In the genomic region with DNA sequence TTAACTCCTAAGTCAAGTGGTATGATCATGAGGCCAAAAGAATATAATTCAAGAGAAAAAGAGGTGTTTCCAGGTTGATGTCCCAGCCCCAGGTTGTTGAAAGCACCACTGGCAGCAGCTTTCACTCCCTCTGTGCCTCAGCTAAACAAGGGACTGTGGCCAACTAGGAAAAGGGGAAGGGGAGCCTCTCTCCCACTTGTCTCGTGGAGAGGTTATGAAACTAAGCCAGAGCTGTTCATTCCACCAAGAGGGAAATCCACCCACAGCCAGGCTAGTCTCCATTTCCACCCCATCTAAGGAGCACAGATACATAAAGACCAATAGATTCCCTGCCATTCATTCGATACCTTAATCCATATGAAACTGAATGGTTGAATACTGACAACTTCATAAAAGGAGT, we compare ENCODE assay signal across 24 cellular contexts.
"Had no signal": no experiment of that assay in that cellular context is flagged by ENCODE, and none has a peak within 500 bp of the region (broad histone marks: within the 10 kb centered on the region; RNA-seq: fewer than 3 reads in every experiment).

No MANE protein-coding gene starts in this region.

- H3K9ac ChIP-seq: neural progenitor cell had no signal

- H3K4me1 ChIP-seq: neural progenitor cell had no signal

- H3K27ac ChIP-seq: lower lobe of right lung, neural progenitor cell had no signal

- H2AFZ ChIP-seq: neural progenitor cell had no signal

- H3K27ac Mint-ChIP-seq: activated B cell treated with CpG ODN at 0.5 μM for 24 hours; activated CD8-positive, alpha-beta T cell treated with anti-CD3 and anti-CD28 coated beads, Interleukin-2, amount 10 ng/mL, durations not matched to agents 7 days and 5 days; activated naive CD4-positive, alpha-beta T cell treated with anti-CD3 and anti-CD28 coated beads, Interleukin-2, amount 50 U/mL, for 24 hours; immature natural killer cell; naive B cell; neural progenitor cell; stimulated activated effector memory CD8-positive, alpha-beta T cell treated with anti-CD3 and anti-CD28 coated beads, Interleukin-12 subunit alpha, Interleukin-12 subunit beta, amount 100 ng/mL, for 72 hours had no signal

- H3K4me3 Mint-ChIP-seq: activated B cell treated with CpG ODN at 0.5 μM for 24 hours; activated CD8-positive, alpha-beta T cell treated with anti-CD3 and anti-CD28 coated beads, Interleukin-2, amount 10 ng/mL, durations not matched to agents 7 days and 5 days; activated naive CD4-positive, alpha-beta T cell treated with anti-CD3 and anti-CD28 coated beads, Interleukin-2, amount 50 U/mL, for 24 hours; immature natural killer cell; naive B cell; neural progenitor cell; stimulated activated effector memory CD8-positive, alpha-beta T cell treated with anti-CD3 and anti-CD28 coated beads, Interleukin-12 subunit alpha, Interleukin-12 subunit beta, amount 100 ng/mL, for 72 hours had no signal

- H3K4me3 ChIP-seq: body of pancreas, lower lobe of right lung, neural progenitor cell, pancreas, tibial artery had no signal

- H3K9me3 ChIP-seq: body of pancreas, lower lobe of right lung, pancreas, tibial artery had no signal

- FAIRE-seq: colon, endothelial cell of umbilical vein, pancreas, TTC549 had no signal

- H3K27me3 Mint-ChIP-seq: activated B cell treated with CpG ODN at 0.5 μM for 24 hours; activated naive CD4-positive, alpha-beta T cell treated with anti-CD3 and anti-CD28 coated beads, Interleukin-2, amount 50 U/mL, for 24 hours; naive B cell had no signal

- H3K36me3 ChIP-seq: neural progenitor cell had no signal

- DNase-seq: activated B cell treated with CpG ODN at 0.5 μM for 24 hours; activated CD4-positive, alpha-beta T cell treated with anti-CD3 and anti-CD28 coated beads for 48 hours; activated CD8-positive, alpha-beta memory T cell treated with anti-CD3 and anti-CD28 coated beads, Interleukin-2, amount 50 U/mL, for 4 hours; activated CD8-positive, alpha-beta T cell treated with anti-CD3 and anti-CD28 coated beads, Interleukin-2, amount 10 ng/mL, durations not matched to agents 7 days and 5 days; activated effector memory CD4-positive, alpha-beta T cell treated with anti-CD3 and anti-CD28 coated beads, Interleukin-2, amount 50 U/mL, for 16 hours; activated T-cell treated with anti-CD3 and anti-CD28 coated beads, Interleukin-2, amount 50 U/mL, for 48 hours; body of pancreas; caudate nucleus; foreskin melanocyte; head of caudate nucleus; immature natural killer cell; lower lobe of right lung; midbrain; naive B cell; pancreas; stimulated activated CD4-positive, alpha-beta T cell treated with anti-CD3 and anti-CD28 coated beads, Interleukin-12 subunit alpha, Interleukin-12 subunit beta, amount 100 ng/mL, for 4 hours; T-helper 2 cell; tibial artery had no signal

- H3K36me3 Mint-ChIP-seq: activated naive CD4-positive, alpha-beta T cell treated with anti-CD3 and anti-CD28 coated beads, Interleukin-2, amount 50 U/mL, for 24 hours had no signal

- H3K4me1 Mint-ChIP-seq: activated naive CD4-positive, alpha-beta T cell treated with anti-CD3 and anti-CD28 coated beads, Interleukin-2, amount 50 U/mL, for 24 hours; naive B cell had no signal

- H3K9me3 Mint-ChIP-seq: activated B cell treated with CpG ODN at 0.5 μM for 24 hours; activated naive CD4-positive, alpha-beta T cell treated with anti-CD3 and anti-CD28 coated beads, Interleukin-2, amount 50 U/mL, for 24 hours; naive B cell; neural progenitor cell; stimulated activated effector memory CD8-positive, alpha-beta T cell treated with anti-CD3 and anti-CD28 coated beads, Interleukin-12 subunit alpha, Interleukin-12 subunit beta, amount 100 ng/mL, for 72 hours had no signal

- H3K4me2 ChIP-seq: neural progenitor cell had no signal

- H3K27me3 ChIP-seq: body of pancreas, neural progenitor cell, pancreas, tibial artery had no signal
